ENCODE assay signal across 1 cellular context in the genomic region with DNA sequence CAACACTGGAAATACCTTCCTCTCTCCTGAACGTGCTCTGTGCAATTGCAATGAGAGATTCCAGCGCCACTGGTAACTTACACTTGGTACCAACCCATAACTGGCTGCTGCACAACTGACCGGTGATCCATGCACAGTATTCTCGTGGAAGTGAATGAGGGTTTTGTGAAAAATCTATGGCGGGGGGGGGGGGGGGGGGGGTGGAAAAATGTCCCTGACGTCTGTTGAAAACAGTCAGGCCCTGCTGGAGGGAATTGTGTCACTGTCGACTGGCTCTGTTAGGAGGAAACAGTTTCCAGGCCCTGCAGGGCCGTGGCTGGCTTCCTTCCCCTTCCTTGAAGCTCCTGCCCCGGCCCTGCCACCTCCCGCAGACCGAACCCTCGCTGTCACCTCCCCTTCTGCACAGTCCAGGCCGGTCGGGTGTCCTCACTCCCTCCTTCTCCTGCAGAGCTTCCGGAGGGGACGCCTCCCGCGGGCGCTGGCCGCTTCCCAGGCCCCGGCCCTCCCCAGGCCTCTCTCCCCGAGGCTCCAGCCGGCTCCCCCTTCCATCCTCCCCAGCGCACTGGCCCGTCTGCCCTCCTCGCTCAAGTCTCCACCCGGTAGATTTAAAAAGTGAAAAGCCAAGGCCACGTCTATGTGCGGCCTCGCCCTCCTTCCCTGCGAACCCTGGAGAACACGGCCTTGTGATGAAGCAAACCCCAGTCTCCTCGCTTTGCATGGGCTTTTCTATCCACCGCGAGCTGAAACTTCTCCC.
TF ChIP-seq lines count a peak whose summit lies in the region.

No MANE protein-coding gene starts in this region.

TF ChIP-seq in GM23338, 12 proteins besides CTCF, POLR2A, EP300 and RAD21 (continued from another document):
- TF ChIP-seq, protein P1, sequence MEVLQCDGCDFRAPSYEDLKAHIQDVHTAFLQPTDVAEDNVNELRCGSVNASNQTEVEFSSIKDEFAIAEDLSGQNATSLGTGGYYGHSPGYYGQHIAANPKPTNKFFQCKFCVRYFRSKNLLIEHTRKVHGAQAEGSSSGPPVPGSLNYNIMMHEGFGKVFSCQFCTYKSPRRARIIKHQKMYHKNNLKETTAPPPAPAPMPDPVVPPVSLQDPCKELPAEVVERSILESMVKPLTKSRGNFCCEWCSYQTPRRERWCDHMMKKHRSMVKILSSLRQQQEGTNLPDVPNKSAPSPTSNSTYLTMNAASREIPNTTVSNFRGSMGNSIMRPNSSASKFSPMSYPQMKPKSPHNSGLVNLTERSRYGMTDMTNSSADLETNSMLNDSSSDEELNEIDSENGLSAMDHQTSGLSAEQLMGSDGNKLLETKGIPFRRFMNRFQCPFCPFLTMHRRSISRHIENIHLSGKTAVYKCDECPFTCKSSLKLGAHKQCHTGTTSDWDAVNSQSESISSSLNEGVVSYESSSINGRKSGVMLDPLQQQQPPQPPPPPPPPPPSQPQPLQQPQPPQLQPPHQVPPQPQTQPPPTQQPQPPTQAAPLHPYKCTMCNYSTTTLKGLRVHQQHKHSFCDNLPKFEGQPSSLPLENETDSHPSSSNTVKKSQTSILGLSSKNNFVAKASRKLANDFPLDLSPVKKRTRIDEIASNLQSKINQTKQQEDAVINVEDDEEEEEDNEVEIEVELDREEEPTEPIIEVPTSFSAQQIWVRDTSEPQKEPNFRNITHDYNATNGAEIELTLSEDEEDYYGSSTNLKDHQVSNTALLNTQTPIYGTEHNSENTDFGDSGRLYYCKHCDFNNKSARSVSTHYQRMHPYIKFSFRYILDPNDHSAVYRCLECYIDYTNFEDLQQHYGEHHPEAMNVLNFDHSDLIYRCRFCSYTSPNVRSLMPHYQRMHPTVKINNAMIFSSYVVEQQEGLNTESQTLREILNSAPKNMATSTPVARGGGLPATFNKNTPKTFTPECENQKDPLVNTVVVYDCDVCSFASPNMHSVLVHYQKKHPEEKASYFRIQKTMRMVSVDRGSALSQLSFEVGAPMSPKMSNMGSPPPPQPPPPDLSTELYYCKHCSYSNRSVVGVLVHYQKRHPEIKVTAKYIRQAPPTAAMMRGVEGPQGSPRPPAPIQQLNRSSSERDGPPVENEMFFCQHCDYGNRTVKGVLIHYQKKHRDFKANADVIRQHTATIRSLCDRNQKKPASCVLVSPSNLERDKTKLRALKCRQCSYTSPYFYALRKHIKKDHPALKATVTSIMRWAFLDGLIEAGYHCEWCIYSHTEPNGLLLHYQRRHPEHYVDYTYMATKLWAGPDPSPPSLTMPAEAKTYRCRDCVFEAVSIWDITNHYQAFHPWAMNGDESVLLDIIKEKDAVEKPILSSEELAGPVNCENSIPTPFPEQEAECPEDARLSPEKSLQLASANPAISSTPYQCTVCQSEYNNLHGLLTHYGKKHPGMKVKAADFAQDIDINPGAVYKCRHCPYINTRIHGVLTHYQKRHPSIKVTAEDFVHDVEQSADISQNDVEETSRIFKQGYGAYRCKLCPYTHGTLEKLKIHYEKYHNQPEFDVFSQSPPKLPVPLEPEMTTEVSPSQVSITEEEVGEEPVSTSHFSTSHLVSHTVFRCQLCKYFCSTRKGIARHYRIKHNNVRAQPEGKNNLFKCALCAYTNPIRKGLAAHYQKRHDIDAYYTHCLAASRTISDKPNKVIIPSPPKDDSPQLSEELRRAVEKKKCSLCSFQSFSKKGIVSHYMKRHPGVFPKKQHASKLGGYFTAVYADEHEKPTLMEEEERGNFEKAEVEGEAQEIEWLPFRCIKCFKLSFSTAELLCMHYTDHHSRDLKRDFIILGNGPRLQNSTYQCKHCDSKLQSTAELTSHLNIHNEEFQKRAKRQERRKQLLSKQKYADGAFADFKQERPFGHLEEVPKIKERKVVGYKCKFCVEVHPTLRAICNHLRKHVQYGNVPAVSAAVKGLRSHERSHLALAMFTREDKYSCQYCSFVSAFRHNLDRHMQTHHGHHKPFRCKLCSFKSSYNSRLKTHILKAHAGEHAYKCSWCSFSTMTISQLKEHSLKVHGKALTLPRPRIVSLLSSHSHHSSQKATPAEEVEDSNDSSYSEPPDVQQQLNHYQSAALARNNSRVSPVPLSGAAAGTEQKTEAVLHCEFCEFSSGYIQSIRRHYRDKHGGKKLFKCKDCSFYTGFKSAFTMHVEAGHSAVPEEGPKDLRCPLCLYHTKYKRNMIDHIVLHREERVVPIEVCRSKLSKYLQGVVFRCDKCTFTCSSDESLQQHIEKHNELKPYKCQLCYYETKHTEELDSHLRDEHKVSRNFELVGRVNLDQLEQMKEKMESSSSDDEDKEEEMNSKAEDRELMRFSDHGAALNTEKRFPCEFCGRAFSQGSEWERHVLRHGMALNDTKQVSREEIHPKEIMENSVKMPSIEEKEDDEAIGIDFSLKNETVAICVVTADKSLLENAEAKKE (CRISPR knock-in tag; IDR thresholded peaks at IDR 0.05) = no peak
- no peak for TF ChIP-seq ZNF114 (CRISPR knock-in tag; IDR thresholded peaks at IDR 0.05)
- no peak for TF ChIP-seq POLR2AphosphoS5 (IDR thresholded peaks at IDR 0.05; ENCODE audit: low read depth)
